ENCODE assay signal across 12 cellular contexts in the genomic region with DNA sequence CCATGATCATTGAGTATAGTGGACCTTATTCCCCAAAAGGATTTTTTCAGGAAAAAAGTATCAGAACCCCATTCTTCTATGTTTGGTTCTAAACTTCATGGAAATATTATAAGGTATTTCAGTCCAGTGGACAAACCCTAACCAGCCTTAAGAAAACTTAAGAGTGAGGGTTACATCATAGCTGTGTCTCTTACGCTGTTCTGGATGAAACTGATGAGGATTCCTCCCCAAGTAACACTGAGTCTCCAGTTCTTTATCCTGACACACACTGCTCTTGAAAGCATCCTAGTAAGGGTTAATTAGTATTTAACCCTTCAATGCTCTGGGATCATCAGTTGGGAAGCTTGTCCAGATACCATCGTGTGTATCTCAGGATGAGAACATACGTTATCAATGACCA. TPM values are rescaled to one million over a fixed set of nuclear protein-coding genes. Genes with fewer than 3 reads are reported as not detected.
DNase-seq lines count a peak whose midpoint lies in the region; ATAC-seq and TF ChIP-seq lines count a peak whose summit lies in the region.
"Had no signal": no experiment of that assay in that cellular context is flagged by ENCODE, and none has a peak within 500 bp of the region (broad histone marks: within the 10 kb centered on the region; RNA-seq: fewer than 3 reads in every experiment).

No MANE protein-coding gene starts in this region.

- no peak overlapping the region for H3K9ac ChIP-seq in BLaER1

- no peak for TF ChIP-seq CTCF in fibroblast of the aortic adventitia (IDR thresholded peaks at IDR 0.05; ENCODE audit: insufficient read depth, low read length)

- peaks cover 49% of the 10 kb centered on the region for H3K4me1 ChIP-seq in BLaER1

- no peaks in the 10 kb centered on the region for H3K36me3 ChIP-seq in BLaER1

- intact Hi-C loops in sciatic nerve (cut with DNase I) = no loop called here

- WGBS in adipose tissue, 3 donors = 44 to 61% (median 54%) methylated on average over 3 of the region's 3 CpGs

- H3K4me2 ChIP-seq in BLaER1 = peak overlapping the region; percentile 91

- no peak overlapping the region; the same call in 1 of the 2 replicates for H3K27ac ChIP-seq in BLaER1
- peak overlapping the region; percentile 79 for H3K27ac ChIP-seq in adipose tissue (ENCODE audit: low read depth, low read length)

- peaks cover 8% of the 10 kb centered on the region; the same call in 1 of the 2 replicates for H4K20me1 ChIP-seq in BLaER1

- DNase-seq in fibroblast of the aortic adventitia (ENCODE audit: low read depth) = peak; percentile 56
- no peak for DNase-seq in sciatic nerve (ENCODE audit: low spot score)
- DNase-seq in SKM-1 (lab: John Stamatoyannopoulos, UW; ENCODE audit: unreplicated experiment) = no peak
- no peak for DNase-seq in NK-92 (lab: John Stamatoyannopoulos, UW; ENCODE audit: unreplicated experiment)
- no peak for DNase-seq in KBM-7
- DNase-seq: activated CD4-positive, CD25-positive, alpha-beta regulatory T cell; activated T-cell treated with anti-CD3 and anti-CD28 coated beads, Interleukin-2, amount 50 U/mL, for 1 hour; AML-193; SIG-M5 had no signal

- no peaks in the 10 kb centered on the region for H3K27me3 ChIP-seq in BLaER1

- ATAC-seq in sciatic nerve (peak; percentile 20), GM18868 (IDR thresholded peaks at IDR 0.05; ENCODE audit: unreplicated experiment) (no peak)

- no peak overlapping the region for H3K4me3 ChIP-seq in BLaER1
- H3K4me3 ChIP-seq in fibroblast of the aortic adventitia (ENCODE audit: low read depth, low read length) = no peak overlapping the region

- in situ Hi-C loops in KBM-7 (cut with MboI; ENCODE audit: low pct_unique_long_range_greater_than_20kb, low sequenced_read_pairs) = no loop called here

- H3K9me3 ChIP-seq in BLaER1 = no peaks in the 10 kb centered on the region

RNA-seq across cellular contexts. Expression of gene LYRM1, which starts 5.0 kb away (rescaled TPM):
- 10 to 100 TPM; 26.9 to 76.0 (median 61.2) TPM for polyA plus RNA-seq in adipose tissue
- total RNA-seq in fibroblast of the aortic adventitia (ENCODE audit: low replicate concordance) (31.6 and 49.8 TPM in 2 replicates), sciatic nerve (25.6 TPM)

RNA-seq across cellular contexts. Expression of gene DCUN1D3, which starts 5.4 kb away (rescaled TPM):
- polyA plus RNA-seq in adipose tissue = 10 to 100 TPM in 2 of 3 donors, 1 to 10 TPM in 1; 2.0 to 18.3 (median 18.3) TPM
- total RNA-seq in fibroblast of the aortic adventitia (ENCODE audit: low replicate concordance) (21.6 and 30.2 TPM in 2 replicates), sciatic nerve (30.7 TPM)
